18 cellular contexts compared by ENCODE assay signal in genomic region chr20:4971064-4971463, GRCh38.
"Had no signal": no experiment of that assay in that cellular context is flagged by ENCODE, and none has a peak within 500 bp of the region (broad histone marks: within the 10 kb centered on the region; RNA-seq: fewer than 3 reads in every experiment).

No MANE protein-coding gene starts in this region.

- H2AFZ ChIP-seq: hepatocyte had no signal

- H3K27me3 ChIP-seq: dorsolateral prefrontal cortex, hepatocyte, ovary, right atrium auricular region, transverse colon had no signal

- H3K4me2 ChIP-seq: hepatocyte had no signal

- H3K27ac ChIP-seq: hepatocyte, right atrium auricular region, thoracic aorta, transverse colon had no signal

- H3K27ac Mint-ChIP-seq: mesothelial cell of epicardium; natural killer cell; stimulated activated naive CD8-positive, alpha-beta T cell treated with anti-CD3 and anti-CD28 coated beads, Interleukin-15, Interleukin-2, amounts not matched to agents 100 ng/mL and 50 ng/mL, for 24 hours had no signal

- DNase-seq: cortex of kidney; dorsolateral prefrontal cortex; effector CD8-positive, alpha-beta T cell; foreskin melanocyte; mammary epithelial cell; natural killer cell; nucleus accumbens; ovary; small intestine; stimulated activated CD4-positive, alpha-beta T cell treated with anti-CD3 and anti-CD28 coated beads, Interleukin-12 subunit alpha, Interleukin-12 subunit beta, amount 100 ng/mL, for 4 hours; transverse colon had no signal

- ATAC-seq: left lobe of liver, natural killer cell had no signal

- H3K36me3 ChIP-seq: ovary, transverse colon had no signal

- H3K4me3 ChIP-seq: dorsolateral prefrontal cortex, hepatocyte, ovary, right atrium auricular region, thoracic aorta, transverse colon had no signal

- H3K27me3 Mint-ChIP-seq: stimulated activated naive CD8-positive, alpha-beta T cell treated with anti-CD3 and anti-CD28 coated beads, Interleukin-15, Interleukin-2, amounts not matched to agents 100 ng/mL and 50 ng/mL, for 24 hours had no signal

- H3K9me3 Mint-ChIP-seq: mesothelial cell of epicardium; natural killer cell; neural crest cell; stimulated activated naive CD8-positive, alpha-beta T cell treated with anti-CD3 and anti-CD28 coated beads, Interleukin-15, Interleukin-2, amounts not matched to agents 100 ng/mL and 50 ng/mL, for 24 hours had no signal

- H3K4me3 Mint-ChIP-seq: mesothelial cell of epicardium; natural killer cell; neural crest cell; stimulated activated naive CD8-positive, alpha-beta T cell treated with anti-CD3 and anti-CD28 coated beads, Interleukin-15, Interleukin-2, amounts not matched to agents 100 ng/mL and 50 ng/mL, for 24 hours had no signal

- H3K9me3 ChIP-seq: ovary, right atrium auricular region, thoracic aorta, transverse colon had no signal
